In the genomic region with DNA sequence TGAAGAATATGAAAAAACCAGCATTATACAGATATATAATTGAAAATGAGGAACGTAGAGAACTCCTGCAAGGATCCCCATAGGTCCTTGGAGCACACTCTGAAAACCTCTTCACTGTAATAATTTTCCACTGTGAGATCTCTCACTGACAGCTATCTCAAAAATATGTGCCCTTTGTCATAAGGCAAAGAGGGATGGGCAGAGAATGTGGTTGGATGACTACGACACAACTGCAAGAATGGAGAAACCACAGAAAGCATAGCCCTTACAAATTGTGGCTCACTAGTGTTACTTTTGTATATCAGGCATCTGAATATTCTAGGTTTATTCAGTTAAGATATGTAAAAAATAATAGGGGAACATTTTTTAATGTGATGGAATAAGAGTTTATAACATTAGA, we compare ENCODE assay signal across 14 cellular contexts. TPM values are rescaled to one million over a fixed set of nuclear protein-coding genes. Genes with fewer than 3 reads are reported as not detected.
A peak's percentile ranks its signal among the peaks of the same experiment; 100 is the strongest.
DNase-seq lines count a peak whose midpoint lies in the region; FAIRE-seq and TF ChIP-seq lines count a peak whose summit lies in the region.
"Had no signal": no experiment of that assay in that cellular context is flagged by ENCODE, and none has a peak within 500 bp of the region (broad histone marks: within the 10 kb centered on the region; RNA-seq: fewer than 3 reads in every experiment).

No MANE protein-coding gene starts in this region.

- DNase-seq in AG08396 (ENCODE audit: low spot score) (peak; percentile 29), GM19239 (ENCODE audit: insufficient read length, low spot score) (no peak), NCI-H226 (peak; percentile 66), epithelial cell of esophagus (ENCODE audit: low read depth) (peak; percentile 63), mucosa of gallbladder (ENCODE audit: low spot score) (no peak), NCI-H2029 treated with DMSO at 0.1 percent for 48 hours (lab: John Stamatoyannopoulos, UW) (no peak), NCI-H345 treated with DMSO at 0.1 percent for 48 hours (lab: John Stamatoyannopoulos, UW; ENCODE audit: unreplicated experiment) (no peak), NCI-H1105 (lab: John Stamatoyannopoulos, UW) (no peak)
- DNase-seq: activated B cell treated with CpG ODN at 0.5 μM for 24 hours; activated naive CD4-positive, alpha-beta T cell treated with Interleukin-2 at 50 U/mL for 16 hours; NCI-H1092 treated with DMSO at 0.1 percent for 48 hours; stimulated activated naive CD4-positive, alpha-beta T cell treated with Interleukin-2 at 50 U/mL for 16 hours had no signal

- no peak overlapping the region for H3K4me3 ChIP-seq in epithelial cell of esophagus (ENCODE audit: low read length)
- H3K4me3 ChIP-seq: BLaER1, PC-9 had no signal

- TF ChIP-seq CTCF in epithelial cell of esophagus (IDR thresholded peaks at IDR 0.05; ENCODE audit: insufficient read depth, low read depth, low read length, missing control alignments): no peak

- peak; percentile 78 for FAIRE-seq in GM19239 (lab: Jason Lieb, UNC)

RNA-seq across cellular contexts. Expression of gene CTSC, which starts 7.9 kb away (rescaled TPM):
- total RNA-seq in mucosa of gallbladder: 149 TPM

Comparison
In these comparisons a context has a peak if more than half of its experiments do, and no peak if none do; other contexts are left out.
1. DNase-seq: peak in AG08396 (single experiment), NCI-H226 (single experiment) and epithelial cell of esophagus (single experiment); none in GM19239 (single experiment), mucosa of gallbladder (single experiment), NCI-H2029 treated with DMSO at 0.1 percent for 48 hours (single experiment), NCI-H345 treated with DMSO at 0.1 percent for 48 hours (single experiment) and NCI-H1105 (single experiment).